8 cellular contexts compared by ENCODE assay signal in the genomic region with DNA sequence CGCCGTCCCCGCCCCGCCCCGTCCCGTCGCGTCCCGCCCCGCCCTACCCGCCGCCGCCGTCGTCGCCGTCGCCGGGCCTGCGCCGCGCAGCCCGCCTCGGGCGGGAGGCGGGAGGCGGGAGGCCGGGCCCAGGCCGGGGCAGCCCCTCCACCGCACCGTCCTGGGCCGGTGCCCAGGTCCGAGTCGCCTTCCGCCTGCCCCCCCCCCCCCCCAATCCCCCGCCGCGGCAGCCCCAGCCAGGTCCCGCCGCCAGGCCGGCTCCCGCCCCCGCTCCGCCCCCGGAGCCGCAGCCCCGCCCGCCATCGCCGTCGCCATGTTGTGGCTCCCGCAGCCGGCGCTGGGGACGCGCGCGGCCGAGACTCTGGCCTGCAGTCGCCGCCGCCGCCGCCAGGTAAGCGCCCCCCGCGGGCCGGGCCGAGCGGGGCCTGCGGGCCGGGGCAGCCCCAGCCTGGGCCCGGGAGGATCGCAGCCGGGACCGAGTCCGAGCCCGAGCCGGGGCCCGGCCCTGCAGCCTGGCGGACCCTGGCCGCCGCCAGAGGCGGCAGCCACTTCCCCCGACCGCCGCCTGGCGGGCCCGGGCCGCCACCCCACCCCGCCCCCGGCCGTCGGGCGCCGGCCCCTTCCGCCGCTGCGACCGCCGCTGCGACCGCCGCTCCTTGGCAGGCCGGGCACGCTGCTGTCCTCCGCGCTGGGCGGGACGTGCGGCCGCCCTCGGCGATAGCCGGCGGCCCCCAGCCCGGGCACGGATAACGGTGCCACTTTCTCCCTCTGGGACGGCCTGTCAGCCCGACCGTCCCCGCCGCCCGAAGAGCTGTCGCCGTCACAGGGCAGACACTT. TPM values are rescaled to one million over a fixed set of nuclear protein-coding genes. Genes with fewer than 3 reads are reported as not detected.
DNase-seq lines count a peak whose midpoint lies in the region; ATAC-seq and TF ChIP-seq lines count a peak whose summit lies in the region.

Gene ZNF592 (plus strand): TSS at position 319 of the 837 bp plus-strand sequence. CDS start 34,084 bp downstream, outside the sequence.

- no peaks in the 10 kb centered on the region for H3K27me3 ChIP-seq in BJ (ENCODE audit: control insufficient read depth, insufficient read depth, low read length)
- no peaks in the 10 kb centered on the region for H3K27me3 ChIP-seq in esophagus muscularis mucosa

- peak within 1 kb of the TSS; percentile 91 for H3K4me3 ChIP-seq in BJ (ENCODE audit: low read depth, low read length)
- H3K4me3 ChIP-seq in esophagus muscularis mucosa = peak within 1 kb of the TSS; percentile 74 to 98 (median 92)

- H3K9me3 Mint-ChIP-seq in activated T-cell treated with anti-CD3 and anti-CD28 coated beads, Interleukin-2, amount 50 U/mL, for 4 hours = no peaks in the 10 kb centered on the region
- H3K9me3 Mint-ChIP-seq in stimulated activated memory B cell treated with anti-CD40 and anti-IgM and Interleukin-4, amounts not matched to agents 10 μg/mL and 1 μg/mL and 100 μg/mL, for 72 hours = no peaks in the 10 kb centered on the region

- peaks cover 66% of the 10 kb centered on the region for H3K4me1 Mint-ChIP-seq in activated T-cell treated with anti-CD3 and anti-CD28 coated beads, Interleukin-2, amount 50 U/mL, for 4 hours (ENCODE audit: low read depth)
- H3K4me1 Mint-ChIP-seq in stimulated activated memory B cell treated with anti-CD40 and anti-IgM and Interleukin-4, amounts not matched to agents 10 μg/mL and 1 μg/mL and 100 μg/mL, for 72 hours = peaks cover 70% of the 10 kb centered on the region

- H3K9me3 ChIP-seq in esophagus muscularis mucosa = no peaks in the 10 kb centered on the region

- peak; percentile 60 for ATAC-seq in HG03432 (IDR thresholded peaks at IDR 0.05; ENCODE audit: unreplicated experiment)
- peak; percentile 70 to 71 for ATAC-seq in activated T-cell treated with anti-CD3 and anti-CD28 coated beads, Interleukin-2, amount 50 U/mL, for 4 hours
- peak; percentile 84 for ATAC-seq in stimulated activated memory B cell treated with anti-CD40 and anti-IgM and Interleukin-4, amounts not matched to agents 10 μg/mL and 1 μg/mL and 100 μg/mL, for 72 hours

- POLR2A ChIA-PET in BJ (lab: Charles Lee) = no interaction called here

- intact Hi-C loops in esophagus muscularis mucosa (cut with DNase I) = loop anchor here (5.0 kb wide), 1 partner anchor 91 kb away; the partner anchor contains the start of gene NMB

- H3K36me3 ChIP-seq in BJ (ENCODE audit: control insufficient read depth, insufficient read depth, low read length) (no peaks in the 10 kb centered on the region), esophagus muscularis mucosa (no peaks in the 10 kb centered on the region)

- WGBS in esophagus muscularis mucosa = no CpG with 5 or more reads among the region's 127 CpGs

- H3K27ac ChIP-seq in esophagus muscularis mucosa (replicated peaks in 1 of 4) = peak within 1 kb of the TSS; percentile 99 to 100 (median 100)

- peaks cover 51 to 72% (median 64%) of the 10 kb centered on the region in 4 donors for H3K4me1 ChIP-seq in esophagus muscularis mucosa

- DNase-seq in BJ (ENCODE audit: low read depth) (no peak), GM19238 (ENCODE audit: insufficient read length, low spot score) (peak; percentile 80), esophagus muscularis mucosa (ENCODE audit: extremely low spot score) (peak; percentile 95), myocyte (ENCODE audit: low read depth) (peak; percentile 82)
- peak; percentile 77 for DNase-seq in activated T-cell treated with anti-CD3 and anti-CD28 coated beads, Interleukin-2, amount 50 U/mL, for 4 hours

- peak within 1 kb of the TSS; percentile 99 for H3K27ac Mint-ChIP-seq in stimulated activated memory B cell treated with anti-CD40 and anti-IgM and Interleukin-4, amounts not matched to agents 10 μg/mL and 1 μg/mL and 100 μg/mL, for 72 hours

- peak within 1 kb of the TSS; percentile 92 for H3K4me3 Mint-ChIP-seq in activated T-cell treated with anti-CD3 and anti-CD28 coated beads, Interleukin-2, amount 50 U/mL, for 4 hours
- peak within 1 kb of the TSS; percentile 97 for H3K4me3 Mint-ChIP-seq in stimulated activated memory B cell treated with anti-CD40 and anti-IgM and Interleukin-4, amounts not matched to agents 10 μg/mL and 1 μg/mL and 100 μg/mL, for 72 hours

- no peak for TF ChIP-seq EP300 in esophagus muscularis mucosa (IDR thresholded peaks at IDR 0.05)

- no peak for TF ChIP-seq POLR2A in esophagus muscularis mucosa (IDR thresholded peaks at IDR 0.05; ENCODE audit: low read depth)

- no peaks in the 10 kb centered on the region for H3K27me3 Mint-ChIP-seq in activated T-cell treated with anti-CD3 and anti-CD28 coated beads, Interleukin-2, amount 50 U/mL, for 4 hours (ENCODE audit: low read depth)
- no peaks in the 10 kb centered on the region for H3K27me3 Mint-ChIP-seq in stimulated activated memory B cell treated with anti-CD40 and anti-IgM and Interleukin-4, amounts not matched to agents 10 μg/mL and 1 μg/mL and 100 μg/mL, for 72 hours

- CTCF ChIA-PET in BJ (lab: Yijun Ruan, JAX) = interaction anchor here (1.1 to 1.5 kb wide), 3 partner anchors 14 to 23 kb away, joined by 3 read pairs; no protein-coding TSS in a partner anchor

- TF ChIP-seq CTCF in BJ (IDR thresholded peaks at IDR 0.05; ENCODE audit: insufficient read depth, low read depth, low read length) = no peak
- TF ChIP-seq CTCF in esophagus muscularis mucosa (IDR thresholded peaks at IDR 0.05) = peak in 2 of 3 experiments; percentile 48 to 49

- H3K36me3 Mint-ChIP-seq in activated T-cell treated with anti-CD3 and anti-CD28 coated beads, Interleukin-2, amount 50 U/mL, for 4 hours (ENCODE audit: insufficient read depth) = peaks cover 9% of the 10 kb centered on the region
- H3K36me3 Mint-ChIP-seq in stimulated activated memory B cell treated with anti-CD40 and anti-IgM and Interleukin-4, amounts not matched to agents 10 μg/mL and 1 μg/mL and 100 μg/mL, for 72 hours = peaks cover 14% of the 10 kb centered on the region

TF ChIP-seq in PFSK-1, 5 proteins besides CTCF, POLR2A, EP300 and RAD21:
- no peak for TF ChIP-seq POLR2AphosphoS5 (IDR thresholded peaks at IDR 0.05; ENCODE audit: low read depth, low read length)
- TF ChIP-seq FOXP2 (optimal IDR thresholded peaks at IDR 0.05; ENCODE audit: borderline replicate concordance, extremely low read depth, extremely low read length, insufficient read depth) = peak; percentile 52
- TF ChIP-seq SIN3A (IDR thresholded peaks at IDR 0.05; ENCODE audit: borderline replicate concordance, insufficient read depth, low read length) = peak; percentile 57; the same call in 1 of the 2 replicates

RNA-seq across cellular contexts. Expression of gene ZNF592, which starts in this region (rescaled TPM):
- 6.9 and 11.0 TPM in 2 replicates for polyA plus RNA-seq in BJ (2011; rRNA removed)
- 11.9 and 12.4 TPM in 2 replicates for polyA minus RNA-seq in BJ (2011; rRNA and poly(A)+ RNA removed)
- polyA plus RNA-seq in PFSK-1 (2012; ENCODE audit: insufficient read length, low read depth) = 22.5 TPM
- 10 to 100 TPM; 28.7 to 30.6 (median 30.5) TPM for total RNA-seq in activated T-cell treated with anti-CD3 and anti-CD28 coated beads, Interleukin-2, amount 50 U/mL, for 4 hours
- 10 to 100 TPM; 13.8 to 22.3 (median 20.2) TPM for total RNA-seq in esophagus muscularis mucosa
- 13.3 and 13.7 TPM in 2 replicates for total RNA-seq in myocyte
- 27.1 TPM for polyA plus RNA-seq in myocyte (2012)
